In genomic region chr6:122107256-122107655, GRCh38 we compare ENCODE assay signal across 30 cellular contexts.
"Had no signal": no experiment of that assay in that cellular context is flagged by ENCODE, and none has a peak within 500 bp of the region (broad histone marks: within the 10 kb centered on the region; RNA-seq: fewer than 3 reads in every experiment).

No MANE protein-coding gene starts in this region.

- H3K27ac ChIP-seq: adrenal gland, VCaP had no signal

- H3K4me1 ChIP-seq: adrenal gland had no signal

- H3K36me3 ChIP-seq: adrenal gland had no signal

- H3K4me3 ChIP-seq: adrenal gland had no signal

- DNase-seq: activated B cell treated with CpG ODN at 0.5 μM for 24 hours; activated CD4-positive, alpha-beta memory T cell treated with anti-CD3 and anti-CD28 coated beads for 36 hours; activated CD4-positive, alpha-beta T cell treated with anti-CD3 and anti-CD28 coated beads for 4 hours; activated CD4-positive, alpha-beta T cell treated with anti-CD3 and anti-CD28 coated beads, Interleukin-2, amount 10 ng/mL, durations not matched to agents 24 days and 14 days; activated CD4-positive, alpha-beta T cell treated with anti-CD3 and anti-CD28 coated beads, Interleukin-2, amount 50 U/mL, for 1 hour; activated CD4-positive, alpha-beta T cell treated with anti-CD3 and anti-CD28 coated beads, Interleukin-2, amount 50 U/mL, for 4 hours; activated CD4-positive, CD25-positive, alpha-beta regulatory T cell treated with anti-CD3 and anti-CD28 coated beads, Interleukin-2, amount 50 U/mL, for 72 hours; activated CD8-positive, alpha-beta memory T cell treated with anti-CD3 and anti-CD28 coated beads, Interleukin-2, amount 50 U/mL, for 4 hours; activated CD8-positive, alpha-beta T cell treated with anti-CD3 and anti-CD28 coated beads for 36 hours; activated effector memory CD4-positive, alpha-beta T cell treated with anti-CD3 and anti-CD28 coated beads, Interleukin-2, amount 50 U/mL, for 16 hours; activated gamma-delta T cell treated with Interleukin-2 at 50 U/mL for 16 hours; activated naive CD4-positive, alpha-beta T cell; activated naive CD4-positive, alpha-beta T cell treated with anti-CD3 and anti-CD28 coated beads for 36 hours; activated naive CD4-positive, alpha-beta T cell treated with anti-CD3 and anti-CD28 coated beads, Interleukin-2, amount 50 U/mL, for 16 hours; activated naive CD8-positive, alpha-beta T cell treated with anti-CD3 and anti-CD28 coated beads for 36 hours; activated T-cell treated with anti-CD3 and anti-CD28 coated beads for 4 hours; activated T-cell treated with anti-CD3 and anti-CD28 coated beads, Interleukin-2, amount 50 U/mL, for 1 hour; activated T-cell treated with anti-CD3 and anti-CD28 coated beads, Interleukin-2, amount 50 U/mL, for 4 hours; activated T-cell treated with anti-CD3 and anti-CD28 coated beads, Interleukin-2, amount 50 U/mL, for 72 hours; adrenal gland; amniotic stem cell; aorta; central memory CD4-positive, alpha-beta T cell; SW 1271; T-helper 1 cell; T-helper 2 cell; T-helper 9 cell had no signal

- H3K9me3 ChIP-seq: adrenal gland had no signal

- ATAC-seq: activated CD8-positive, alpha-beta T cell treated with anti-CD3 and anti-CD28 coated beads for 36 hours; activated naive CD4-positive, alpha-beta T cell treated with anti-CD3 and anti-CD28 coated beads, Interleukin-2, amount 50 U/mL, for 72 hours; activated T-cell treated with anti-CD3 and anti-CD28 coated beads, Interleukin-2, amount 50 U/mL, for 4 hours; activated T-cell treated with anti-CD3 and anti-CD28 coated beads, Interleukin-2, amount 50 U/mL, for 72 hours; activated T-helper 17 cell treated with anti-CD3 and anti-CD28 coated beads, Interleukin-2, amount 50 U/mL, for 72 hours had no signal

- H3K27me3 ChIP-seq: adrenal gland had no signal
